ENCODE assay signal across 24 cellular contexts in genomic region chr1:96749618-96750017, GRCh38.
"Had no signal": no experiment of that assay in that cellular context is flagged by ENCODE, and none has a peak within 500 bp of the region (broad histone marks: within the 10 kb centered on the region; RNA-seq: fewer than 3 reads in every experiment).

No MANE protein-coding gene starts in this region.

- H3K36me3 ChIP-seq: ovary, uterus had no signal

- H3K4me2 ChIP-seq: hepatocyte had no signal

- H3K9me3 Mint-ChIP-seq: effector memory CD8-positive, alpha-beta T cell; naive B cell; stimulated activated effector memory CD8-positive, alpha-beta T cell treated with anti-CD3 and anti-CD28 coated beads, Interleukin-12 subunit alpha, Interleukin-12 subunit beta, amount 100 ng/mL, for 72 hours; type B pancreatic cell had no signal

- DNase-seq: cortex of kidney; effector memory CD8-positive, alpha-beta T cell; esophagus squamous epithelium; foreskin melanocyte; head of caudate nucleus; kidney; left cardiac atrium; left ventricle myocardium inferior; lower lobe of right lung; mesenchymal stem cell; naive B cell; ovary; right cardiac atrium; small intestine; stimulated activated CD4-positive, alpha-beta T cell treated with anti-CD3 and anti-CD28 coated beads, Interleukin-12 subunit alpha, Interleukin-12 subunit beta, amount 100 ng/mL, for 4 hours; stimulated activated CD4-positive, alpha-beta T cell treated with anti-CD3 and anti-CD28 coated beads, Interleukin-2, amount 100 ng/mL, for 48 hours; stimulated activated naive CD8-positive, alpha-beta T cell treated with anti-CD3 and anti-CD28 coated beads, Interleukin-15, Interleukin-2, amounts not matched to agents 100 U/mL and 50 U/mL, for 24 hours; thyroid gland; uterus had no signal

- H3K4me3 Mint-ChIP-seq: effector memory CD8-positive, alpha-beta T cell; naive B cell; neural crest cell; stimulated activated effector memory CD8-positive, alpha-beta T cell treated with anti-CD3 and anti-CD28 coated beads, Interleukin-12 subunit alpha, Interleukin-12 subunit beta, amount 100 ng/mL, for 72 hours; type B pancreatic cell had no signal

- H3K9me3 ChIP-seq: esophagus squamous epithelium, left ventricle myocardium inferior, lower lobe of right lung, ovary, suprapubic skin, thyroid gland, uterus had no signal

- H3K27me3 Mint-ChIP-seq: effector memory CD8-positive, alpha-beta T cell; naive B cell; type B pancreatic cell had no signal

- H3K27me3 ChIP-seq: esophagus squamous epithelium, hepatocyte, ovary, suprapubic skin, thyroid gland, uterus had no signal

- H3K4me3 ChIP-seq: esophagus squamous epithelium, hepatocyte, left ventricle myocardium inferior, lower lobe of right lung, ovary, suprapubic skin, thyroid gland, uterus had no signal

- ATAC-seq: effector memory CD8-positive, alpha-beta T cell; left cardiac atrium; lower lobe of right lung; right cardiac atrium; stimulated activated effector memory CD8-positive, alpha-beta T cell treated with anti-CD3 and anti-CD28 coated beads, Interleukin-12 subunit alpha, Interleukin-12 subunit beta, amount 100 ng/mL, for 72 hours; stimulated activated naive CD8-positive, alpha-beta T cell treated with anti-CD3 and anti-CD28 coated beads, Interleukin-15, Interleukin-2, amounts not matched to agents 100 U/mL and 50 U/mL, for 24 hours had no signal

- H3K27ac Mint-ChIP-seq: stimulated activated effector memory CD8-positive, alpha-beta T cell treated with anti-CD3 and anti-CD28 coated beads, Interleukin-12 subunit alpha, Interleukin-12 subunit beta, amount 100 ng/mL, for 72 hours; type B pancreatic cell had no signal

- H2AFZ ChIP-seq: hepatocyte had no signal

- H3K27ac ChIP-seq: esophagus squamous epithelium, hepatocyte, left ventricle myocardium inferior, lower lobe of right lung, ovary, suprapubic skin, thyroid gland, uterus had no signal
